ENCODE assay signal across 18 cellular contexts in the genomic region with DNA sequence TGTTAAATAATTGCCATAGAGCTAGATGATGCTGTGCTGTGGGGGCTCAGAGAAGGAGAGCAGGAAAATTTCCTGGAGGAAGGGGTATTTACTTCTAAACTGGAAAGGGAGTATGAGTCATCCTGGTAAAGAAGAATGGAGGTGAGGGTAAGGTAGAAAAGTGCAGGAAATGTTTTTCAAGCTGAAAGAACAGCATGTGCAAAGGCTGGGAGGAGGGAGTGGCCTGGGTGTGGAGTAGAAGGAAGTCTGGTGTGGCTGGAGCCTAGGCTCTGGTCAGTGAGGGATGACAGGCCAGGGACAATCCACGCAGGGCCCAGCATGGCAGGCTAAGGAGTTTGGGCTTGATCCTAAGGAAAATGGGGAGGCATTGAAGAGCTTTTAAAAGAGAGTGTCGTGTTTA. TPM values are rescaled to one million over a fixed set of nuclear protein-coding genes. Genes with fewer than 3 reads are reported as not detected.
"Had no signal": no experiment of that assay in that cellular context is flagged by ENCODE, and none has a peak within 500 bp of the region (broad histone marks: within the 10 kb centered on the region; RNA-seq: fewer than 3 reads in every experiment).

No MANE protein-coding gene starts in this region.

- H3K4me1 ChIP-seq: lower lobe of right lung, tibial nerve had no signal

- H3K27ac ChIP-seq: esophagus muscularis mucosa, lower lobe of right lung, right atrium auricular region, tibial nerve, WERI-Rb-1 had no signal

- DNase-seq: activated CD4-positive, alpha-beta T cell treated with anti-CD3 and anti-CD28 coated beads, Interleukin-2, amount 50 U/mL, for 4 hours; activated gamma-delta T cell treated with Interleukin-2 at 50 U/mL for 16 hours; activated naive CD8-positive, alpha-beta T cell treated with anti-CD3 and anti-CD28 coated beads for 36 hours; activated T-cell treated with anti-CD3 and anti-CD28 coated beads, Interleukin-2, amount 50 U/mL, for 72 hours; amygdala; immature natural killer cell; lower lobe of right lung; nephron progenitor cell; nucleus accumbens; stimulated activated CD4-positive, alpha-beta T cell treated with anti-CD3 and anti-CD28 coated beads, Interleukin-2, amount 100 ng/mL, for 48 hours; T-helper 2 cell; WERI-Rb-1 had no signal

- H3K4me1 Mint-ChIP-seq: activated naive CD8-positive, alpha-beta T cell treated with anti-CD3 and anti-CD28 coated beads for 36 hours; immature natural killer cell; nephron progenitor cell had no signal

- H3K27me3 ChIP-seq: right atrium auricular region had no signal

- H3K4me3 Mint-ChIP-seq: activated naive CD8-positive, alpha-beta T cell treated with anti-CD3 and anti-CD28 coated beads for 36 hours; activated T-cell treated with anti-CD3 and anti-CD28 coated beads, Interleukin-2, amount 50 U/mL, for 72 hours; immature natural killer cell; nephron progenitor cell; stimulated activated naive CD8-positive, alpha-beta T cell treated with anti-CD3 and anti-CD28 coated beads, Interleukin-15, Interleukin-2, amounts not matched to agents 100 ng/mL and 50 ng/mL, for 24 hours had no signal

- H3K36me3 ChIP-seq: esophagus muscularis mucosa, lower lobe of right lung, right atrium auricular region, tibial nerve, WERI-Rb-1 had no signal

- H3K9me3 Mint-ChIP-seq: immature natural killer cell had no signal

- H3K4me3 ChIP-seq: esophagus muscularis mucosa, lower lobe of right lung, right atrium auricular region, tibial nerve had no signal

- H3K27ac Mint-ChIP-seq: activated naive CD8-positive, alpha-beta T cell treated with anti-CD3 and anti-CD28 coated beads for 36 hours; activated T-cell treated with anti-CD3 and anti-CD28 coated beads, Interleukin-2, amount 50 U/mL, for 72 hours; immature natural killer cell; nephron progenitor cell; progenitor cell of endocrine pancreas; stimulated activated naive CD8-positive, alpha-beta T cell treated with anti-CD3 and anti-CD28 coated beads, Interleukin-15, Interleukin-2, amounts not matched to agents 100 ng/mL and 50 ng/mL, for 24 hours had no signal

- ATAC-seq: activated T-cell treated with anti-CD3 and anti-CD28 coated beads, Interleukin-2, amount 50 U/mL, for 72 hours; lower lobe of right lung had no signal

- H3K36me3 Mint-ChIP-seq: activated naive CD8-positive, alpha-beta T cell treated with anti-CD3 and anti-CD28 coated beads for 36 hours; immature natural killer cell had no signal

RNA-seq across cellular contexts. Expression of a gene that starts 45.9 kb away (rescaled TPM):
- total RNA-seq: cardiac septum, esophagus muscularis mucosa, lower lobe of right lung, right atrium auricular region, tibial nerve had no signal
- polyA plus RNA-seq: immature natural killer cell had no signal
